Comparison of ENCODE assay signal across 8 cellular contexts in genomic region chr1:6624712-6625578, GRCh38. TPM values are rescaled to one million over a fixed set of nuclear protein-coding genes. Genes with fewer than 3 reads are reported as not detected.
DNase-seq lines count a peak whose midpoint lies in the region; ATAC-seq lines count a peak whose summit lies in the region.

Gene THAP3, plus strand, starts transcription at chr1:6624868. Its CDS starts 351 bp downstream, at chr1:6625219.

- H3K36me3 ChIP-seq in BLaER1, result peaks cover 69% of the 10 kb centered on the region

- H3K9me3 ChIP-seq in BLaER1, result no peaks in the 10 kb centered on the region

- peak within 1 kb of the TSS; percentile 88 for H3K4me2 ChIP-seq in BLaER1

- CTCF ChIA-PET in activated CD8-positive, alpha-beta T cell treated with anti-CD3 and anti-CD28 coated beads, Interleukin-2, amount 10 ng/mL, durations not matched to agents 7 days and 5 days (lab: Charles Lee), result interaction anchor here (1.5 kb wide), 2 partner anchors 9 to 21 kb away, joined by 4 to 7 read pairs; no protein-coding TSS in a partner anchor

- ATAC-seq in GM19043 (IDR thresholded peaks at IDR 0.05; ENCODE audit: low read depth, unreplicated experiment) (peak; percentile 86), HG03354 (IDR thresholded peaks at IDR 0.05; ENCODE audit: poor library complexity, severe bottlenecking, unreplicated experiment) (peak; percentile 89)
- ATAC-seq in activated CD8-positive, alpha-beta T cell treated with anti-CD3 and anti-CD28 coated beads, Interleukin-2, amount 10 ng/mL, durations not matched to agents 7 days and 5 days, result peak; percentile 98

- peak within 1 kb of the TSS; percentile 84 for H3K27ac Mint-ChIP-seq in activated CD8-positive, alpha-beta T cell treated with anti-CD3 and anti-CD28 coated beads, Interleukin-2, amount 10 ng/mL, durations not matched to agents 7 days and 5 days

- peak within 1 kb of the TSS; percentile 86 for H3K4me3 Mint-ChIP-seq in activated CD8-positive, alpha-beta T cell treated with anti-CD3 and anti-CD28 coated beads, Interleukin-2, amount 10 ng/mL, durations not matched to agents 7 days and 5 days

- H3K27me3 Mint-ChIP-seq in activated CD8-positive, alpha-beta T cell treated with anti-CD3 and anti-CD28 coated beads, Interleukin-2, amount 10 ng/mL, durations not matched to agents 7 days and 5 days (ENCODE audit: low read depth), result no peaks in the 10 kb centered on the region

- no peaks in the 10 kb centered on the region for H3K27me3 ChIP-seq in BLaER1

- H3K4me1 Mint-ChIP-seq in activated CD8-positive, alpha-beta T cell treated with anti-CD3 and anti-CD28 coated beads, Interleukin-2, amount 10 ng/mL, durations not matched to agents 7 days and 5 days (ENCODE audit: low read depth), result peaks cover 31% of the 10 kb centered on the region

- H3K27ac ChIP-seq in BLaER1, result peak within 1 kb of the TSS; percentile 92

- H3K9me3 Mint-ChIP-seq in activated CD8-positive, alpha-beta T cell treated with anti-CD3 and anti-CD28 coated beads, Interleukin-2, amount 10 ng/mL, durations not matched to agents 7 days and 5 days (ENCODE audit: insufficient read depth), result no peaks in the 10 kb centered on the region

- H3K4me1 ChIP-seq in BLaER1, result peaks cover 43% of the 10 kb centered on the region

- POLR2A ChIA-PET in activated CD8-positive, alpha-beta T cell treated with anti-CD3 and anti-CD28 coated beads, Interleukin-2, amount 10 ng/mL, durations not matched to agents 7 days and 5 days (lab: Charles Lee), result interaction anchor here (0.6 to 1.4 kb wide), 3 partner anchors 21 to 1337 kb away, joined by 3 read pairs; partner anchors contain the start of gene PARK7

- peak within 1 kb of the TSS; percentile 92 for H3K9ac ChIP-seq in BLaER1

- peaks cover 85% of the 10 kb centered on the region for H4K20me1 ChIP-seq in BLaER1

- DNase-seq in NCI-H82 (lab: John Stamatoyannopoulos, UW) (peak; percentile 88), lung microvascular endothelial cell (ENCODE audit: low read depth in 2 of 2) (peak; percentile 87 to 91)
- peak; percentile 91 for DNase-seq in activated CD8-positive, alpha-beta T cell treated with anti-CD3 and anti-CD28 coated beads, Interleukin-2, amount 10 ng/mL, durations not matched to agents 7 days and 5 days
- peak; percentile 92 for DNase-seq in effector CD4-positive, alpha-beta T cell
- peak; percentile 75 to 91 (median 75) for DNase-seq in stimulated activated CD4-positive, alpha-beta T cell treated with anti-CD3 and anti-CD28 coated beads, TNF-alpha, amount 100 ng/mL, for 48 hours (ENCODE audit: low read depth in 3 of 3)

- H3K36me3 Mint-ChIP-seq in activated CD8-positive, alpha-beta T cell treated with anti-CD3 and anti-CD28 coated beads, Interleukin-2, amount 10 ng/mL, durations not matched to agents 7 days and 5 days (ENCODE audit: low read depth), result peaks cover 47% of the 10 kb centered on the region

- peak within 1 kb of the TSS; percentile 83 for H3K4me3 ChIP-seq in BLaER1

RNA-seq across cellular contexts. Expression of gene THAP3, which starts in this region (rescaled TPM):
- 10 to 100 TPM; 19.1 to 20.8 TPM for total RNA-seq in activated CD8-positive, alpha-beta T cell treated with anti-CD3 and anti-CD28 coated beads, Interleukin-2, amount 10 ng/mL, durations not matched to agents 7 days and 5 days
- 13.5 and 19.8 TPM in 2 replicates for total RNA-seq in lung microvascular endothelial cell

Comparison
In these comparisons a context has a peak if more than half of its experiments do, and no peak if none do; other contexts are left out.
1. Peak in every context shown above with its lines: DNase-seq, ATAC-seq, H3K4me3 ChIP-seq and H3K27ac ChIP-seq.